Comparison of ENCODE assay signal across 8 cellular contexts in genomic region chr12:132687211-132688164, GRCh38. TPM values are rescaled to one million over a fixed set of nuclear protein-coding genes. Genes with fewer than 3 reads are reported as not detected.
DNase-seq lines count a peak whose midpoint lies in the region; ATAC-seq, FAIRE-seq and TF ChIP-seq lines count a peak whose summit lies in the region.

POLE (minus strand) TSS chr12:132687342; CDS start chr12:132687315, 27 bp downstream.
PXMP2 (plus strand) TSS chr12:132687587; CDS start chr12:132687671, 84 bp downstream.

- ATAC-seq in HG02970 (IDR thresholded peaks at IDR 0.05; ENCODE audit: low FRiP score, unreplicated experiment) (peak; percentile 93), T-helper 17 cell (peak; percentile 95)

- under 1% methylated on average over 134 of the region's 134 CpGs for WGBS in urinary bladder

- peaks cover 0 to 15% of the 10 kb centered on the region in 2 donors for H3K4me1 ChIP-seq in right atrium auricular region
- H3K4me1 ChIP-seq in urinary bladder (ENCODE audit: insufficient read depth), result no peaks in the 10 kb centered on the region

- H3K9me3 ChIP-seq in T-helper 17 cell (ENCODE audit: control insufficient read depth, low read length, poor library complexity, severe bottlenecking), result no peaks in the 10 kb centered on the region
- H3K9me3 ChIP-seq in right atrium auricular region, result no peaks in the 10 kb centered on the region

- peak within 1 kb of the TSS; percentile 45 for H3K27ac Mint-ChIP-seq in T-helper 17 cell

- peak within 1 kb of the TSS; percentile 89 for H3K4me3 Mint-ChIP-seq in T-helper 17 cell

- peaks cover 15% of the 10 kb centered on the region for H3K4me1 Mint-ChIP-seq in T-helper 17 cell

- TF ChIP-seq CTCF in right atrium auricular region (IDR thresholded peaks at IDR 0.05), result peak in 1 of 2 donors; percentile 16

- H3K27ac ChIP-seq in right atrium auricular region (peak within 1 kb of the TSS; percentile 32 to 66), urinary bladder (ENCODE audit: low read depth) (peak within 1 kb of the TSS; percentile 2)

- DNase-seq in GM18507 (ENCODE audit: extremely low spot score, insufficient read length, low read depth) (peak; percentile 98), NCI-H187 treated with DMSO at 0.1 percent for 48 hours (lab: John Stamatoyannopoulos, UW) (peak; percentile 75), T-helper 17 cell (peak; percentile 86 to 90 (median 88)), amniotic stem cell (lab: John Stamatoyannopoulos, UW) (peak; percentile 70), right atrium auricular region (ENCODE audit: low spot score) (peak; percentile 94), pulmonary artery endothelial cell (ENCODE audit: low read depth, low spot score) (peak; percentile 74)

- H3K4me3 ChIP-seq in right atrium auricular region (peak within 1 kb of the TSS; percentile 71 to 74), urinary bladder (ENCODE audit: low read depth, low read length) (peak within 1 kb of the TSS; percentile 99)

- H3K27me3 ChIP-seq in right atrium auricular region, result no peaks in the 10 kb centered on the region

- FAIRE-seq in GM18507 (lab: Jason Lieb, UNC), result peak; percentile 80

- H3K36me3 ChIP-seq in right atrium auricular region (no peaks in the 10 kb centered on the region), urinary bladder (ENCODE audit: insufficient read depth) (no peaks in the 10 kb centered on the region)

- H3K36me3 Mint-ChIP-seq in T-helper 17 cell (ENCODE audit: low read depth), result no peaks in the 10 kb centered on the region

- H3K27me3 Mint-ChIP-seq in T-helper 17 cell, result no peaks in the 10 kb centered on the region

RNA-seq across cellular contexts. Expression of gene POLE, which starts in this region (rescaled TPM):
- total RNA-seq in T-helper 17 cell (10 to 100 TPM; 50.4 to 54.7 TPM), right atrium auricular region (10 to 100 TPM; 10.2 to 13.9 TPM), pulmonary artery endothelial cell (27.6 and 40.9 TPM in 2 replicates), urinary bladder (49.7 TPM)
- 17.9 TPM for polyA plus RNA-seq in urinary bladder

RNA-seq across cellular contexts. Expression of gene PXMP2, which starts in this region (rescaled TPM):
- total RNA-seq in T-helper 17 cell (1 to 10 TPM; 3.0 to 3.1 TPM), right atrium auricular region (10 to 100 TPM; 43.0 to 65.7 TPM), pulmonary artery endothelial cell (16.7 and 19.0 TPM in 2 replicates), urinary bladder (17.4 TPM)
- polyA plus RNA-seq in urinary bladder, result 31.2 TPM

Comparison
In these comparisons a context has a peak if more than half of its experiments do, and no peak if none do; other contexts are left out.
1. Peak in every context shown above with its lines: DNase-seq, ATAC-seq, H3K4me3 ChIP-seq and H3K27ac ChIP-seq.